Comparison of ENCODE assay signal across 8 cellular contexts in the genomic region with DNA sequence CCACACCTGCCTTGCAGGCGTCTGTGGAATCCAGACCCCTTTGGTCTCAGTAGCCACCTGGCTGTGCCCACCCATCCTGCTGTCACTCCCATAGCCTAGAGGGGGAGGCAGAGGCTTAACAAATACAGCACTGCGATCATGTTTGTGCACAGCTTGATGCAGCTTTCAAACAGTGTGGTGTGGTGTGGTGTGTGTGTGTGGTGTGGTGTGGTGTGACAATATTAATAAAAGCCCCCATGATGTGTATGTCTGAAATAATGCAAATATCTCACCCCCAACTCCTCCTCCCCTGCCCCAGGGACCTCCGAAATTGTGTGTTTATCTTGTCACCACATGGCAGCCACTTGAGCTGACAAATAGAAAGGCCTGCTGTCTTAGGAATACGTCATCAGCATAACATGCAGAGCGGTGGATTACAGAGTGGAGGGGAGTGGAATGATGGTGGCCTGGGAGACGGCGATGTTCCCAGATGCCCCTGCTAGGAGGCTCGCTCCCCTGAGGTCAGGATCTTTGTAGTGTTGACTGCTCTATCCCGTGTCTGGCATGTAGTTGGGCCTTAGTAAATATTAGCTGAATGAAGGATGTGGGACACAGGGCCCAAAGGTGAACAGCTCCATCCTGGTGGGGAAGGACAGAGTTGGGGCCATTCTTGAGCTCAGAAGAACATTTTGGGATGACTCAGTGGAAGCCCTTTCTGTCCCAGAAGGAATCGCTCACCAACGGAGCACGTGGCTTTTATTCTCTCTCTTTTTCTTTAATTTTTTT. TPM values are rescaled to one million over a fixed set of nuclear protein-coding genes. Genes with fewer than 3 reads are reported as not detected.
DNase-seq lines count a peak whose midpoint lies in the region; ATAC-seq and TF ChIP-seq lines count a peak whose summit lies in the region.

No MANE protein-coding gene starts in this region.

- no peak for TF ChIP-seq EP300 in suprapubic skin (IDR thresholded peaks at IDR 0.05)

- H3K36me3 ChIP-seq in body of pancreas (replicated peaks in 1 of 2; ENCODE audit: insufficient read depth in 1 of 2, low read depth in 2 of 2) (no peaks in the 10 kb centered on the region), suprapubic skin (peaks cover 8% of the 10 kb centered on the region)

- H3K27ac ChIP-seq in body of pancreas (peak overlapping the region; percentile 5 to 81 (median 38)), suprapubic skin (peak overlapping the region; percentile 67)

- peak overlapping the region; percentile 51 for H3K27ac Mint-ChIP-seq in activated CD8-positive, alpha-beta memory T cell treated with anti-CD3 and anti-CD28 coated beads, Interleukin-2, amount 10 ng/mL, durations not matched to agents 7 days and 5 days

- TF ChIP-seq CTCF in body of pancreas (IDR thresholded peaks at IDR 0.05) (peak in 3 of 7 experiments; percentile 22 to 34 (median 29)), suprapubic skin (IDR thresholded peaks at IDR 0.05) (peak in 1 of 2 donors; percentile 11)

- peak; percentile 67 for DNase-seq in activated CD8-positive, alpha-beta memory T cell treated with anti-CD3 and anti-CD28 coated beads, Interleukin-2, amount 10 ng/mL, durations not matched to agents 7 days and 5 days
- no peak for DNase-seq in activated CD8-positive, alpha-beta memory T cell treated with anti-CD3 and anti-CD28 coated beads, Interleukin-2, amount 50 U/mL, for 48 hours
- DNase-seq in NCI-H524 (lab: John Stamatoyannopoulos, UW), result peak; percentile 89 to 95
- DNase-seq in body of pancreas, result peak in 1 of 4 donors; percentile 34
- peak; percentile 25 for DNase-seq in kidney glomerular epithelial cell (lab: John Stamatoyannopoulos, UW)
- DNase-seq in suprapubic skin (ENCODE audit: low spot score in 2 of 2), result no peak
- DNase-seq in GM19240 (ENCODE audit: insufficient read length, low spot score), result no peak

- ATAC-seq in activated CD8-positive, alpha-beta memory T cell treated with anti-CD3 and anti-CD28 coated beads, Interleukin-2, amount 10 ng/mL, durations not matched to agents 7 days and 5 days, result no peak
- ATAC-seq in body of pancreas (no peak), GM21825 (IDR thresholded peaks at IDR 0.05; ENCODE audit: unreplicated experiment) (no peak)

- peaks cover 10% of the 10 kb centered on the region for H3K36me3 Mint-ChIP-seq in activated CD8-positive, alpha-beta memory T cell treated with anti-CD3 and anti-CD28 coated beads, Interleukin-2, amount 10 ng/mL, durations not matched to agents 7 days and 5 days

- peaks cover 39% of the 10 kb centered on the region for H3K4me1 Mint-ChIP-seq in activated CD8-positive, alpha-beta memory T cell treated with anti-CD3 and anti-CD28 coated beads, Interleukin-2, amount 10 ng/mL, durations not matched to agents 7 days and 5 days

- CTCF ChIA-PET in activated CD8-positive, alpha-beta memory T cell treated with anti-CD3 and anti-CD28 coated beads, Interleukin-2, amount 10 ng/mL, durations not matched to agents 7 days and 5 days (lab: Charles Lee), result interaction anchor here (1.1 to 41.1 kb wide), 7 partner anchors 10 to 202 kb away, joined by 4 to 1064 read pairs (median 14); partner anchors contain the start of genes GGA1, LGALS1, NOL12 and SH3BP1

- TF ChIP-seq POLR2A in body of pancreas (IDR thresholded peaks at IDR 0.05) (no peak), suprapubic skin (IDR thresholded peaks at IDR 0.05) (no peak)

- H3K9me3 Mint-ChIP-seq in activated CD8-positive, alpha-beta memory T cell treated with anti-CD3 and anti-CD28 coated beads, Interleukin-2, amount 10 ng/mL, durations not matched to agents 7 days and 5 days (ENCODE audit: low read depth), result no peaks in the 10 kb centered on the region

- H3K27me3 ChIP-seq in body of pancreas (no peaks in the 10 kb centered on the region), suprapubic skin (no peaks in the 10 kb centered on the region)

- peak overlapping the region; percentile 85 for H3K4me3 Mint-ChIP-seq in activated CD8-positive, alpha-beta memory T cell treated with anti-CD3 and anti-CD28 coated beads, Interleukin-2, amount 10 ng/mL, durations not matched to agents 7 days and 5 days

- peaks cover 31% of the 10 kb centered on the region for H3K4me1 ChIP-seq in body of pancreas
- H3K4me1 ChIP-seq in suprapubic skin, result peaks cover 36% of the 10 kb centered on the region

- no peak overlapping the region for H3K4me3 ChIP-seq in body of pancreas
- no peak overlapping the region for H3K4me3 ChIP-seq in suprapubic skin

- intact Hi-C loops in body of pancreas (cut with DNase I), result no loop called here

- 38 to 62% methylated on average over 12 of the region's 12 CpGs for WGBS in body of pancreas, 2 donors
- WGBS in suprapubic skin, result 49% methylated on average over 12 of the region's 12 CpGs

- H3K9me3 ChIP-seq in body of pancreas, result no peaks in the 10 kb centered on the region
- H3K9me3 ChIP-seq in suprapubic skin, result no peaks in the 10 kb centered on the region

- no peaks in the 10 kb centered on the region for H3K27me3 Mint-ChIP-seq in activated CD8-positive, alpha-beta memory T cell treated with anti-CD3 and anti-CD28 coated beads, Interleukin-2, amount 10 ng/mL, durations not matched to agents 7 days and 5 days

RNA-seq across cellular contexts. Expression of gene PDXP, which starts 2.8 kb away (rescaled TPM):
- total RNA-seq in activated CD8-positive, alpha-beta memory T cell treated with anti-CD3 and anti-CD28 coated beads, Interleukin-2, amount 10 ng/mL, durations not matched to agents 7 days and 5 days, result 10 to 100 TPM; 25.9 to 32.6 TPM
- 10 to 100 TPM in 1 of 2 donors, 1 to 10 TPM in 1; 7.0 to 23.1 TPM for total RNA-seq in body of pancreas
- total RNA-seq in suprapubic skin, result 1 to 10 TPM; 4.2 to 6.1 (median 4.9) TPM

RNA-seq across cellular contexts. Expression of gene LGALS1, which starts 14.1 kb away (rescaled TPM):
- total RNA-seq in activated CD8-positive, alpha-beta memory T cell treated with anti-CD3 and anti-CD28 coated beads, Interleukin-2, amount 10 ng/mL, durations not matched to agents 7 days and 5 days, result 1,000 to 10,000 TPM; 1,392 to 1,515 TPM
- total RNA-seq in body of pancreas (100 to 1,000 TPM in 1 of 2 donors, 10 to 100 TPM in 1; 90.3 to 325 TPM), suprapubic skin (100 to 1,000 TPM; 138 to 277 (median 207) TPM)

RNA-seq across cellular contexts. Expression of gene SH3BP1, which starts 21.9 kb away (rescaled TPM):
- 100 to 1,000 TPM; 231 to 275 TPM for total RNA-seq in activated CD8-positive, alpha-beta memory T cell treated with anti-CD3 and anti-CD28 coated beads, Interleukin-2, amount 10 ng/mL, durations not matched to agents 7 days and 5 days
- total RNA-seq in body of pancreas (10 to 100 TPM in 1 of 2 donors, 1 to 10 TPM in 1; 2.0 to 40.0 TPM), suprapubic skin (10 to 100 TPM; 57.1 to 60.7 (median 57.7) TPM)

RNA-seq across cellular contexts. Expression of gene NOL12, which starts 24.8 kb away (rescaled TPM):
- total RNA-seq in activated CD8-positive, alpha-beta memory T cell treated with anti-CD3 and anti-CD28 coated beads, Interleukin-2, amount 10 ng/mL, durations not matched to agents 7 days and 5 days, result 10 to 100 TPM; 49.9 to 53.3 TPM
- total RNA-seq in body of pancreas (10 to 100 TPM; 10.4 to 19.1 TPM), suprapubic skin (10 to 100 TPM; 29.2 to 49.8 (median 40.7) TPM)

RNA-seq across cellular contexts. Expression of gene TRIOBP, which starts 35.5 kb away (rescaled TPM):
- 10 to 100 TPM; 42.0 to 55.2 TPM for total RNA-seq in activated CD8-positive, alpha-beta memory T cell treated with anti-CD3 and anti-CD28 coated beads, Interleukin-2, amount 10 ng/mL, durations not matched to agents 7 days and 5 days
- 10 to 100 TPM; 65.6 to 76.5 TPM for total RNA-seq in body of pancreas
- 10 to 100 TPM; 58.6 to 71.6 (median 64.3) TPM for total RNA-seq in suprapubic skin

Comparison
In these comparisons a context has a peak if more than half of its experiments do, and no peak if none do; other contexts are left out.
1. DNase-seq: peak in activated CD8-positive, alpha-beta memory T cell treated with anti-CD3 and anti-CD28 coated beads, Interleukin-2, amount 10 ng/mL, durations not matched to agents 7 days and 5 days (single experiment), NCI-H524 (2 of 2) and kidney glomerular epithelial cell (single experiment); none in activated CD8-positive, alpha-beta memory T cell treated with anti-CD3 and anti-CD28 coated beads, Interleukin-2, amount 50 U/mL, for 48 hours (single experiment), suprapubic skin (0 of 2) and GM19240 (single experiment).
2. RNA of gene LGALS1, which starts 14.1 kb away (total RNA-seq): 1,392 to 1,515 TPM in activated CD8-positive, alpha-beta memory T cell treated with anti-CD3 and anti-CD28 coated beads, Interleukin-2, amount 10 ng/mL, durations not matched to agents 7 days and 5 days; 90.3 to 325 TPM in body of pancreas and 138 to 277 TPM in suprapubic skin; every median in the first group is over 4 times any median in the second.